Comparison of ENCODE assay signal across 16 cellular contexts in genomic region chr20:13567663-13568062, GRCh38.
DNase-seq lines count a peak whose midpoint lies in the region; ATAC-seq, FAIRE-seq and TF ChIP-seq lines count a peak whose summit lies in the region.
"Had no signal": no experiment of that assay in that cellular context is flagged by ENCODE, and none has a peak within 500 bp of the region (broad histone marks: within the 10 kb centered on the region; RNA-seq: fewer than 3 reads in every experiment).

No MANE protein-coding gene starts in this region.

- TF ChIP-seq POLR2A in endothelial cell of umbilical vein (IDR thresholded peaks at IDR 0.05; ENCODE audit: low read depth, low read length), result no peak

- no peak overlapping the region for H3K9ac ChIP-seq in endothelial cell of umbilical vein (replicated peaks; ENCODE audit: extremely low read depth, insufficient read depth, low read length)

- dilution Hi-C loops in endothelial cell of umbilical vein (cut with MboI; ENCODE audit: extremely low pct_ligation_motif_present, low sequenced_read_pairs), result no loop called here

- H3K9me3 ChIP-seq in right cardiac atrium (ENCODE audit: control insufficient read depth, low read length) (no peaks in the 10 kb centered on the region), endothelial cell of umbilical vein (replicated peaks; ENCODE audit: control insufficient read depth, insufficient read depth, low read length) (no peaks in the 10 kb centered on the region)

- 43% methylated on average over 3 of the region's 3 CpGs for WGBS in right cardiac atrium

- H3K27ac ChIP-seq in right cardiac atrium (ENCODE audit: low read length) (no peak overlapping the region), endothelial cell of umbilical vein (ENCODE audit: insufficient read depth, low read depth, low read length) (no peak overlapping the region)
- H3K27ac ChIP-seq: PC-9 had no signal

- no peak for FAIRE-seq in endothelial cell of umbilical vein (lab: Jason Lieb, UNC)
- FAIRE-seq: GM18507, H54 had no signal

- intact Hi-C loops in right cardiac atrium (cut with DNase I) (no loop called here), cardiac septum (cut with DNase I) (no loop called here), endothelial cell of umbilical vein (cut with micrococcal nuclease) (no loop called here)

- CTCF ChIA-PET in endothelial cell of umbilical vein (lab: Charles Lee), result no interaction called here

- H4K20me1 ChIP-seq in endothelial cell of umbilical vein (replicated peaks; ENCODE audit: control insufficient read depth, extremely low read depth, insufficient read depth, low read length), result no peaks in the 10 kb centered on the region

- BruUV-seq in endothelial cell of umbilical vein (replicated peaks; lab: Mats Ljungman, UMichigan), result no TSS peak

- no peaks in the 10 kb centered on the region for H3K36me3 ChIP-seq in endothelial cell of umbilical vein (ENCODE audit: control insufficient read depth in 2 of 2, extremely low read depth in 1 of 2, insufficient read depth in 2 of 2, low read length in 2 of 2)

- no peaks in the 10 kb centered on the region for H3K9me1 ChIP-seq in endothelial cell of umbilical vein (replicated peaks; ENCODE audit: control insufficient read depth, extremely low read depth, insufficient read depth, low read length)

- H3K4me1 ChIP-seq in right cardiac atrium (ENCODE audit: control insufficient read depth, insufficient read depth, low read length), result peaks cover 1% of the 10 kb centered on the region
- H3K4me1 ChIP-seq in endothelial cell of umbilical vein (ENCODE audit: control insufficient read depth, extremely low read depth, insufficient read depth, low read length), result no peaks in the 10 kb centered on the region

- H3K79me2 ChIP-seq in endothelial cell of umbilical vein (ENCODE audit: control insufficient read depth, insufficient read depth, low read length), result no peaks in the 10 kb centered on the region

- TF ChIP-seq CTCF in endothelial cell of umbilical vein (IDR thresholded peaks at IDR 0.05; ENCODE audit: extremely low read depth in 1 of 2, insufficient read depth in 1 of 2, low read depth in 1 of 2, low read length in 2 of 2), result no peak

- H3K4me3 ChIP-seq in right cardiac atrium (ENCODE audit: low read length) (no peak overlapping the region), endothelial cell of umbilical vein (replicated peaks in 1 of 3; ENCODE audit: insufficient read depth in 1 of 3, low read depth in 1 of 3, low read length in 3 of 3) (no peak overlapping the region)
- H3K4me3 ChIP-seq: PC-9 had no signal

- DNase-seq in right cardiac atrium (peak in 2 of 3 donors; percentile 11 to 45), cardiac septum (ENCODE audit: low spot score) (no peak), OCI-M1 (lab: John Stamatoyannopoulos, UW) (peak; percentile 19), endothelial cell of umbilical vein (ENCODE audit: low read depth, low spot score) (peak; percentile 60), germinal center (ENCODE audit: low spot score) (no peak)
- no peak for DNase-seq in NK-92 treated with Interleukin-12 subunit alpha and Interleukin-12 subunit beta, amount 100 ng/mL, for 24 hours (lab: John Stamatoyannopoulos, UW)
- no peak for DNase-seq in stimulated activated naive CD8-positive, alpha-beta T cell treated with anti-CD3 and anti-CD28 coated beads, Interleukin-15, Interleukin-2, amounts not matched to agents 100 U/mL and 50 U/mL, for 24 hours
- DNase-seq: DMS153, Karpas-422, NCI-H1436, NCI-H2029 treated with DMSO at 0.1 percent for 48 hours, NCI-H345, PC-9 had no signal

- H3K4me2 ChIP-seq in endothelial cell of umbilical vein (ENCODE audit: insufficient read depth, low read length), result no peak overlapping the region
- H3K4me2 ChIP-seq: PC-9 had no signal

- POLR2A ChIA-PET in endothelial cell of umbilical vein (lab: Charles Lee), result no interaction called here

- no peaks in the 10 kb centered on the region for H3K27me3 ChIP-seq in right cardiac atrium (ENCODE audit: control insufficient read depth, insufficient read depth)
- no peaks in the 10 kb centered on the region for H3K27me3 ChIP-seq in endothelial cell of umbilical vein (ENCODE audit: control insufficient read depth in 2 of 2, insufficient read depth in 2 of 2, low read length in 2 of 2)

- no peak overlapping the region for H2AFZ ChIP-seq in endothelial cell of umbilical vein (ENCODE audit: low read depth, low read length)
- H2AFZ ChIP-seq: PC-9 had no signal

- no peak for ATAC-seq in right cardiac atrium
- no peak for ATAC-seq in stimulated activated naive CD8-positive, alpha-beta T cell treated with anti-CD3 and anti-CD28 coated beads, Interleukin-15, Interleukin-2, amounts not matched to agents 100 U/mL and 50 U/mL, for 24 hours
- ATAC-seq: SK-N-SH treated with all-trans-retinoic acid at 6 μM for 48 hours had no signal

TF ChIP-seq in endothelial cell of umbilical vein, 7 proteins besides CTCF, POLR2A, EP300 and RAD21:
- TF ChIP-seq POLR2AphosphoS5 (IDR thresholded peaks at IDR 0.05; ENCODE audit: insufficient read depth, low read depth, low read length) (no peak), MYC (IDR thresholded peaks at IDR 0.05; ENCODE audit: low read depth, low read length) (no peak), GATA2 (IDR thresholded peaks at IDR 0.05; ENCODE audit: insufficient read depth, insufficient read length, low read depth, low read length) (no peak), MAX (IDR thresholded peaks at IDR 0.05; ENCODE audit: insufficient read depth, insufficient read length) (no peak), JUN (IDR thresholded peaks at IDR 0.05; ENCODE audit: borderline replicate concordance, insufficient read depth, insufficient read length, low read depth) (no peak), EZH2 (IDR thresholded peaks at IDR 0.05; ENCODE audit: borderline replicate concordance, low read depth, low read length, severe bottlenecking) (no peak), FOS (IDR thresholded peaks at IDR 0.05; ENCODE audit: borderline replicate concordance, insufficient read depth, low read length) (no peak)

Comparison
In these comparisons a context has a peak if more than half of its experiments do, and no peak if none do; other contexts are left out.
1. DNase-seq: peak in right cardiac atrium (2 of 3), OCI-M1 (single experiment) and endothelial cell of umbilical vein (single experiment); none in cardiac septum (single experiment), NK-92 treated with Interleukin-12 subunit alpha and Interleukin-12 subunit beta, amount 100 ng/mL, for 24 hours (single experiment), germinal center (single experiment) and stimulated activated naive CD8-positive, alpha-beta T cell treated with anti-CD3 and anti-CD28 coated beads, Interleukin-15, Interleukin-2, amounts not matched to agents 100 U/mL and 50 U/mL, for 24 hours (single experiment).